In the genomic region with DNA sequence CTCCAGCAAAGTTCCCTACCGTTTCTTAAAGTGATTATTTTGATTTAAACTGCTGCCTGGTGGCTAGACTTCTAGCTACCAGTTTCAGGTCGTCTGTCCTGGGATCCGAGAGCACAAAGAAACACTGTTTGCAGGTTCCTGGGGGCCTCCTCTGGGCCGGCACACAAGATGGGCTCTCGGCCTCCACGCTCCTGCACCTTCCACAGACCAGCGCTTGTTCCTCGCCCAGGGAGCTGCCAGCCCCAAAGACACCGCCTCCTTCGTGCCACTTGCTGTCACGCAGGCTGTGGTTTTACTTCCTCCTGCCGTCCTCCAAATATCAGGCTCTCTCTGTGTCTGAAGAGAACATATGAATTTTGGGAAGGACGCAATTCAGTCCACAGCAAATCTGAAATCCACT, we compare ENCODE assay signal across 12 cellular contexts.
DNase-seq lines count a peak whose midpoint lies in the region; ATAC-seq and TF ChIP-seq lines count a peak whose summit lies in the region.
"Had no signal": no experiment of that assay in that cellular context is flagged by ENCODE, and none has a peak within 500 bp of the region (broad histone marks: within the 10 kb centered on the region; RNA-seq: fewer than 3 reads in every experiment).

No MANE protein-coding gene starts in this region.

- no peaks in the 10 kb centered on the region for H3K79me2 ChIP-seq in fibroblast of lung (ENCODE audit: control insufficient read depth, insufficient read depth, low read length)

- H3K9me3 ChIP-seq in cardiac muscle cell (ENCODE audit: low read depth) (no peaks in the 10 kb centered on the region), fibroblast of lung (ENCODE audit: control insufficient read depth, insufficient read depth, low read depth, low read length) (no peaks in the 10 kb centered on the region), vagina (no peaks in the 10 kb centered on the region)
- H3K9me3 ChIP-seq: neutrophil had no signal

- H3K27me3 Mint-ChIP-seq in neural crest cell (ENCODE audit: low read depth) = no peaks in the 10 kb centered on the region

- TF ChIP-seq CTCF in cardiac muscle cell (IDR thresholded peaks at IDR 0.05; ENCODE audit: low read depth, low read length) = no peak
- TF ChIP-seq CTCF in fibroblast of lung (conservative IDR thresholded peaks at IDR 0.05 in 1 of 2, IDR thresholded peaks at IDR 0.05 in 1 of 2; ENCODE audit: low read depth in 1 of 2, low read length in 2 of 2) = no peak
- TF ChIP-seq CTCF in neural crest cell (conservative IDR thresholded peaks at IDR 0.05) = no peak
- TF ChIP-seq CTCF in vagina (IDR thresholded peaks at IDR 0.05) = no peak
- TF ChIP-seq CTCF in foreskin keratinocyte (conservative IDR thresholded peaks at IDR 0.05) = no peak

- no peaks in the 10 kb centered on the region for H4K20me1 ChIP-seq in fibroblast of lung (ENCODE audit: control insufficient read depth, extremely low read depth, insufficient read depth, low read length)

- ATAC-seq in Right ventricle myocardium inferior (no peak), foreskin keratinocyte (no peak)

- peak overlapping the region; percentile 69 for H3K27ac ChIP-seq in cardiac muscle cell
- H3K27ac ChIP-seq in fibroblast of lung (ENCODE audit: insufficient read depth, low read length) = no peak overlapping the region
- peak overlapping the region; percentile 61 for H3K27ac ChIP-seq in vagina
- H3K27ac ChIP-seq in foreskin keratinocyte = no peak overlapping the region
- H3K27ac ChIP-seq: neutrophil had no signal

- intact Hi-C loops in Right ventricle myocardium inferior (cut with DNase I) = no loop called here
- intact Hi-C loops in vagina (cut with DNase I) = no loop called here

- no peaks in the 10 kb centered on the region for H3K36me3 Mint-ChIP-seq in neural crest cell (ENCODE audit: low read depth)
- H3K36me3 Mint-ChIP-seq: activated naive CD4-positive, alpha-beta T cell treated with anti-CD3 and anti-CD28 coated beads, Interleukin-2, amount 10 ng/mL, durations not matched to agents 7 days and 5 days had no signal

- H3K27me3 ChIP-seq in cardiac muscle cell = no peaks in the 10 kb centered on the region
- no peaks in the 10 kb centered on the region for H3K27me3 ChIP-seq in fibroblast of lung (ENCODE audit: control insufficient read depth, insufficient read depth, low read length)
- no peaks in the 10 kb centered on the region for H3K27me3 ChIP-seq in vagina
- peaks cover 21% of the 10 kb centered on the region for H3K27me3 ChIP-seq in foreskin keratinocyte

- H3K36me3 ChIP-seq in cardiac muscle cell (no peaks in the 10 kb centered on the region), fibroblast of lung (ENCODE audit: control insufficient read depth, insufficient read depth, low read length) (no peaks in the 10 kb centered on the region), vagina (no peaks in the 10 kb centered on the region)
- H3K36me3 ChIP-seq: neutrophil had no signal

- no peak for DNase-seq in cardiac muscle cell (ENCODE audit: low read depth in 1 of 2, low spot score in 1 of 2)
- DNase-seq in Right ventricle myocardium inferior (ENCODE audit: missing footprints) = no peak
- no peak for DNase-seq in fibroblast of lung (ENCODE audit: low read depth in 2 of 2)
- no peak for DNase-seq in neural crest cell (ENCODE audit: low read depth, low spot score)
- peak in 1 of 2 donors; percentile 70 for DNase-seq in vagina (ENCODE audit: extremely low spot score in 2 of 2)
- no peak for DNase-seq in foreskin keratinocyte
- no peak for DNase-seq in HuH-7.5 (ENCODE audit: low spot score)
- DNase-seq in NCI-H2196 treated with DMSO at 0.1 percent for 48 hours (lab: John Stamatoyannopoulos, UW; ENCODE audit: unreplicated experiment) = no peak
- DNase-seq: activated CD4-positive, alpha-beta T cell treated with anti-CD3 and anti-CD28 coated beads for 1 hour; activated naive CD4-positive, alpha-beta T cell treated with anti-CD3 and anti-CD28 coated beads, Interleukin-2, amount 10 ng/mL, durations not matched to agents 7 days and 5 days; NCI-H1436 had no signal

- no peak for TF ChIP-seq POLR2A in vagina (IDR thresholded peaks at IDR 0.05)

- H3K4me1 ChIP-seq in cardiac muscle cell (ENCODE audit: low read depth) (peaks cover 47% of the 10 kb centered on the region), fibroblast of lung (ENCODE audit: control insufficient read depth, extremely low read depth, insufficient read depth, low read length) (peaks cover 7% of the 10 kb centered on the region), vagina (peaks cover 50% of the 10 kb centered on the region), foreskin keratinocyte (no peaks in the 10 kb centered on the region)

- peak overlapping the region; percentile 74 for H3K27ac Mint-ChIP-seq in neural crest cell (ENCODE audit: unreplicated experiment)
- H3K27ac Mint-ChIP-seq: activated naive CD4-positive, alpha-beta T cell treated with anti-CD3 and anti-CD28 coated beads, Interleukin-2, amount 10 ng/mL, durations not matched to agents 7 days and 5 days had no signal

- peak overlapping the region; percentile 55 for H3K4me3 Mint-ChIP-seq in neural crest cell
- H3K4me3 Mint-ChIP-seq: activated naive CD4-positive, alpha-beta T cell treated with anti-CD3 and anti-CD28 coated beads, Interleukin-2, amount 10 ng/mL, durations not matched to agents 7 days and 5 days had no signal

- H3K4me3 ChIP-seq in cardiac muscle cell = no peak overlapping the region
- H3K4me3 ChIP-seq in fibroblast of lung (replicated peaks in 1 of 4; ENCODE audit: control extremely low read depth in 1 of 4, insufficient read depth in 1 of 4, low read depth in 3 of 4, low read length in 4 of 4) = no peak overlapping the region
- H3K4me3 ChIP-seq in vagina = peak overlapping the region in 1 of 2 donors; percentile 13

- H3K9me3 Mint-ChIP-seq in neural crest cell = no peaks in the 10 kb centered on the region
- H3K9me3 Mint-ChIP-seq: activated naive CD4-positive, alpha-beta T cell treated with anti-CD3 and anti-CD28 coated beads, Interleukin-2, amount 10 ng/mL, durations not matched to agents 7 days and 5 days had no signal

- H2AFZ ChIP-seq in fibroblast of lung (ENCODE audit: low read length) = peak overlapping the region; percentile 49

- peaks cover 62% of the 10 kb centered on the region for H3K4me1 Mint-ChIP-seq in neural crest cell

- H3K4me2 ChIP-seq in fibroblast of lung (ENCODE audit: extremely low read depth, insufficient read depth, low read length) = peak overlapping the region; percentile 78

- H3K9ac ChIP-seq in fibroblast of lung (ENCODE audit: insufficient read depth, low read length) = no peak overlapping the region

Comparison
In these comparisons a context has a peak if more than half of its experiments do, and no peak if none do; other contexts are left out.
1. H3K27ac ChIP-seq: peak in cardiac muscle cell (single experiment) and vagina (single experiment); none in fibroblast of lung (single experiment) and foreskin keratinocyte (single experiment).